In the genomic region with DNA sequence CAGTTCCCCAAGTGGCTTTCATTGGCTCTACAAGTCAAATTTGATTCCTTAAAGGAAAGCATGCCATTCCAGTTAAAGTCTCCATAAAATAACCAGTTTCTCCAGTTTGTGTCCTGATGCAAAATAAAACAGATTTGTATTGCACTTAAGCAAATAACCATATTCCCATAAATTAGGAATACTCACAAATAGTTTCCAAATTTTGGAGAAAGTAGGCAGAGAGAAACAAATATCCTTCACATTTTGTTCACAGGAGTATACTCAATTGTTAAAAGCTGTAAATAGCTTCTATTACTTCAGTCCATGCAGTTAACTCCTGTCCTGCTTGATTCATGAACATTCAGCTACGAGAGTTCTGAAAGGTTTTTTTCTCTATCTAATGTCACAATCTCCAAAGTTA, we compare ENCODE assay signal across 4 cellular contexts.
"Had no signal": no experiment of that assay in that cellular context is flagged by ENCODE, and none has a peak within 500 bp of the region (broad histone marks: within the 10 kb centered on the region; RNA-seq: fewer than 3 reads in every experiment).

No MANE protein-coding gene starts in this region.

- H3K27ac ChIP-seq: GM23248 had no signal

- H3K9ac ChIP-seq: GM23248 had no signal

- H3K4me3 ChIP-seq: GM23248, HAP-1 had no signal

- DNase-seq: GM23248, GOT3, H7 had no signal

- H3K36me3 ChIP-seq: HAP-1 had no signal

- H3K4me1 ChIP-seq: HAP-1 had no signal
